34 cellular contexts compared by ENCODE assay signal in genomic region chr16:25855818-25856217, GRCh38.
"Had no signal": no experiment of that assay in that cellular context is flagged by ENCODE, and none has a peak within 500 bp of the region (broad histone marks: within the 10 kb centered on the region; RNA-seq: fewer than 3 reads in every experiment).

No MANE protein-coding gene starts in this region.

- H3K4me3 Mint-ChIP-seq: activated naive CD4-positive, alpha-beta T cell treated with anti-CD3 and anti-CD28 coated beads for 36 hours; activated naive CD8-positive, alpha-beta T cell treated with anti-CD3 and anti-CD28 coated beads for 36 hours; activated T-helper 1 cell treated with anti-CD3 and anti-CD28 coated beads, Interleukin-12 subunit alpha, Interleukin-12 subunit beta, Interleukin-2, Interleukin-4 antibody, amounts not matched to agents 30 ng/mL and 10 ng/mL and 1 ng/mL, durations not matched to agents 14 hours and 24 hours and 36 hours; immature natural killer cell; mesothelial cell of epicardium; naive B cell; nephron progenitor cell; stimulated activated effector memory CD8-positive, alpha-beta T cell treated with anti-CD3 and anti-CD28 coated beads, Interleukin-12 subunit alpha, Interleukin-12 subunit beta, amount 100 ng/mL, for 72 hours; T-cell had no signal

- H3K27me3 ChIP-seq: body of pancreas, gastrocnemius medialis, ovary, stomach, suprapubic skin had no signal

- H3K9me3 Mint-ChIP-seq: activated naive CD4-positive, alpha-beta T cell treated with anti-CD3 and anti-CD28 coated beads for 36 hours; activated T-helper 1 cell treated with anti-CD3 and anti-CD28 coated beads, Interleukin-12 subunit alpha, Interleukin-12 subunit beta, Interleukin-2, Interleukin-4 antibody, amounts not matched to agents 30 ng/mL and 10 ng/mL and 1 ng/mL, durations not matched to agents 14 hours and 24 hours and 36 hours; immature natural killer cell had no signal

- DNase-seq: activated CD4-positive, alpha-beta T cell treated with anti-CD3 and anti-CD28 coated beads for 4 hours; activated CD4-positive, alpha-beta T cell treated with anti-CD3 and anti-CD28 coated beads, Interleukin-2, amount 50 U/mL, for 48 hours; activated CD8-positive, alpha-beta memory T cell treated with anti-CD3 and anti-CD28 coated beads, Interleukin-2, amount 50 U/mL, for 4 hours; activated effector memory CD4-positive, alpha-beta T cell treated with anti-CD3 and anti-CD28 coated beads, Interleukin-2, amount 50 U/mL, for 16 hours; activated naive CD4-positive, alpha-beta T cell treated with anti-CD3 and anti-CD28 coated beads for 36 hours; activated naive CD8-positive, alpha-beta T cell treated with anti-CD3 and anti-CD28 coated beads for 36 hours; activated T-cell treated with anti-CD3 and anti-CD28 coated beads, Interleukin-2, amount 50 U/mL, for 1 hour; adrenal gland; aorta; body of pancreas; dermis blood vessel endothelial cell; effector CD4-positive, alpha-beta T cell; gastrocnemius medialis; glutamatergic neuron; immature natural killer cell; kidney; left colon; mammary epithelial cell; naive B cell; nephron progenitor cell; ovary; retina; stimulated activated CD4-positive, alpha-beta T cell treated with anti-CD3 and anti-CD28 coated beads, Interleukin-12 subunit alpha, Interleukin-12 subunit beta, amount 100 ng/mL, for 4 hours; stimulated activated CD4-positive, alpha-beta T cell treated with anti-CD3 and anti-CD28 coated beads, Interleukin-4, amount 100 ng/mL, for 24 hours; stomach; T-cell; tibial artery had no signal

- H3K36me3 ChIP-seq: adrenal gland, gastrocnemius medialis, ovary, prostate gland, stomach, suprapubic skin, tibial artery had no signal

- H3K27ac ChIP-seq: adrenal gland, body of pancreas, gastrocnemius medialis, ovary, prostate gland, skin epidermis, stomach, suprapubic skin, tibial artery had no signal

- ATAC-seq: body of pancreas; gastrocnemius medialis; left colon; sciatic nerve; stimulated activated effector memory CD8-positive, alpha-beta T cell treated with anti-CD3 and anti-CD28 coated beads, Interleukin-12 subunit alpha, Interleukin-12 subunit beta, amount 100 ng/mL, for 72 hours; T-cell had no signal

- H3K27ac Mint-ChIP-seq: activated naive CD4-positive, alpha-beta T cell treated with anti-CD3 and anti-CD28 coated beads for 36 hours; activated naive CD8-positive, alpha-beta T cell treated with anti-CD3 and anti-CD28 coated beads for 36 hours; activated T-helper 1 cell treated with anti-CD3 and anti-CD28 coated beads, Interleukin-12 subunit alpha, Interleukin-12 subunit beta, Interleukin-2, Interleukin-4 antibody, amounts not matched to agents 30 ng/mL and 10 ng/mL and 1 ng/mL, durations not matched to agents 14 hours and 24 hours and 36 hours; immature natural killer cell; mesothelial cell of epicardium; naive B cell; nephron progenitor cell; stimulated activated effector memory CD8-positive, alpha-beta T cell treated with anti-CD3 and anti-CD28 coated beads, Interleukin-12 subunit alpha, Interleukin-12 subunit beta, amount 100 ng/mL, for 72 hours; T-cell had no signal

- H3K4me1 ChIP-seq: adrenal gland, body of pancreas, gastrocnemius medialis, prostate gland, stomach, suprapubic skin, tibial artery had no signal

- H3K9me3 ChIP-seq: adrenal gland, body of pancreas, ovary, prostate gland, suprapubic skin had no signal

- H3K36me3 Mint-ChIP-seq: activated naive CD8-positive, alpha-beta T cell treated with anti-CD3 and anti-CD28 coated beads for 36 hours; immature natural killer cell; naive B cell; T-cell had no signal

- H3K4me3 ChIP-seq: adrenal gland, body of pancreas, gastrocnemius medialis, ovary, prostate gland, skin epidermis, stomach, suprapubic skin, tibial artery had no signal

- H3K4me1 Mint-ChIP-seq: activated naive CD8-positive, alpha-beta T cell treated with anti-CD3 and anti-CD28 coated beads for 36 hours; immature natural killer cell; mesothelial cell of epicardium; naive B cell; stimulated activated effector memory CD8-positive, alpha-beta T cell treated with anti-CD3 and anti-CD28 coated beads, Interleukin-12 subunit alpha, Interleukin-12 subunit beta, amount 100 ng/mL, for 72 hours; T-cell had no signal
